Comparison of ENCODE assay signal across 10 cellular contexts in genomic region chr1:116139592-116140134, GRCh38. TPM values are rescaled to one million over a fixed set of nuclear protein-coding genes. Genes with fewer than 3 reads are reported as not detected.
"Had no signal": no experiment of that assay in that cellular context is flagged by ENCODE, and none has a peak within 500 bp of the region (broad histone marks: within the 10 kb centered on the region; RNA-seq: fewer than 3 reads in every experiment).

No MANE protein-coding gene starts in this region.

- H3K4me1 ChIP-seq: psoas muscle, testis had no signal

- H3K27me3 ChIP-seq: cardiac muscle cell, dorsolateral prefrontal cortex, ovary, testis had no signal

- H3K4me3 ChIP-seq: cardiac muscle cell, lung, ovary, smooth muscle cell, testis had no signal

- H3K4me2 ChIP-seq: smooth muscle cell had no signal

- H3K36me3 ChIP-seq: cardiac muscle cell, ovary had no signal

- H3K9me3 ChIP-seq: ovary, psoas muscle, testis had no signal

- H3K27ac ChIP-seq: cardiac muscle cell, ovary, psoas muscle, testis had no signal

RNA-seq across cellular contexts. Expression of gene MAB21L3, which starts 28.5 kb away (rescaled TPM):
- total RNA-seq: activated CD4-positive, alpha-beta T cell treated with anti-CD3 and anti-CD28 coated beads, Interleukin-2, amount 10 ng/mL, durations not matched to agents 7 days and 5 days; activated CD8-positive, alpha-beta memory T cell treated with anti-CD3 and anti-CD28 coated beads for 36 hours; neural crest cell; ovary; psoas muscle had no signal
- polyA plus RNA-seq: ovary had no signal
